Comparison of ENCODE assay signal across 16 cellular contexts in genomic region chr2:58862234-58862633, GRCh38.
A peak's percentile ranks its signal among the peaks of the same experiment; 100 is the strongest.
DNase-seq lines count a peak whose midpoint lies in the region; ATAC-seq and TF ChIP-seq lines count a peak whose summit lies in the region.
"Had no signal": no experiment of that assay in that cellular context is flagged by ENCODE, and none has a peak within 500 bp of the region (broad histone marks: within the 10 kb centered on the region; RNA-seq: fewer than 3 reads in every experiment).

No MANE protein-coding gene starts in this region.

- intact Hi-C loops in adrenal gland (cut with DNase I) = no loop called here

- no peak overlapping the region for H2AFZ ChIP-seq in OCI-LY3 (ENCODE audit: low read depth, low read length)

- peak overlapping the region; percentile 26 for H3K4me2 ChIP-seq in OCI-LY3 (ENCODE audit: low read length)

- H3K36me3 ChIP-seq in OCI-LY3 (replicated peaks; ENCODE audit: low read depth, low read length) = no peaks in the 10 kb centered on the region
- no peaks in the 10 kb centered on the region for H3K36me3 ChIP-seq in adrenal gland (replicated peaks in 1 of 2)
- H3K36me3 ChIP-seq: SJCRH30 had no signal

- no peak for TF ChIP-seq POLR2A in adrenal gland (IDR thresholded peaks at IDR 0.05)

- H3K4me1 ChIP-seq in OCI-LY3 (ENCODE audit: low read length) = peaks cover 55% of the 10 kb centered on the region
- H3K4me1 ChIP-seq in adrenal gland (replicated peaks in 1 of 2) = no peaks in the 10 kb centered on the region
- H3K4me1 ChIP-seq: SJCRH30 had no signal

- H3K27ac ChIP-seq in OCI-LY3 (ENCODE audit: low read length) (peak overlapping the region; percentile 30; the same call in 1 of the 2 replicates), adrenal gland (no peak overlapping the region)
- H3K27ac ChIP-seq: SJCRH30 had no signal

- no peak overlapping the region for H3K9ac ChIP-seq in OCI-LY3 (ENCODE audit: low read length)

- no peaks in the 10 kb centered on the region for H3K27me3 ChIP-seq in OCI-LY3 (ENCODE audit: low read depth, low read length)
- no peaks in the 10 kb centered on the region for H3K27me3 ChIP-seq in adrenal gland

- H3K79me2 ChIP-seq in OCI-LY3 (ENCODE audit: low read length) = no peaks in the 10 kb centered on the region

- DNase-seq in adrenal gland = no peak
- DNase-seq: activated CD8-positive, alpha-beta T cell treated with anti-CD3 and anti-CD28 coated beads for 36 hours; glutamatergic neuron; NCI-H1105; NCI-H345; SJCRH30; stimulated activated naive CD8-positive, alpha-beta T cell treated with anti-CD3 and anti-CD28 coated beads, Interleukin-15, Interleukin-2, amounts not matched to agents 100 U/mL and 50 U/mL, for 24 hours; T-helper 9 cell had no signal

- peak; percentile 33 for TF ChIP-seq CTCF in OCI-LY3 (IDR thresholded peaks at IDR 0.05; ENCODE audit: low read depth, low read length)
- TF ChIP-seq CTCF in adrenal gland (IDR thresholded peaks at IDR 0.05) = no peak

- H3K4me3 ChIP-seq in OCI-LY3 (ENCODE audit: low read length) = no peak overlapping the region
- H3K4me3 ChIP-seq in adrenal gland = no peak overlapping the region
- H3K4me3 ChIP-seq: SJCRH30 had no signal

- ATAC-seq in GM18502 (IDR thresholded peaks at IDR 0.05; ENCODE audit: poor library complexity, unreplicated experiment) (peak; percentile 54), GM21390 (IDR thresholded peaks at IDR 0.05; ENCODE audit: unreplicated experiment) (peak; percentile 42), HG03039 (IDR thresholded peaks at IDR 0.05; ENCODE audit: unreplicated experiment) (peak; percentile 36), GM18909 (IDR thresholded peaks at IDR 0.05; ENCODE audit: poor library complexity, unreplicated experiment) (no peak), GM21786 (IDR thresholded peaks at IDR 0.05; ENCODE audit: unreplicated experiment) (no peak), GM18867 (IDR thresholded peaks at IDR 0.05; ENCODE audit: unreplicated experiment) (no peak)
- ATAC-seq: activated CD8-positive, alpha-beta T cell treated with anti-CD3 and anti-CD28 coated beads for 36 hours; activated T-helper 17 cell treated with anti-CD3 and anti-CD28 coated beads, Interleukin-2, amount 50 U/mL, for 72 hours; stimulated activated naive CD8-positive, alpha-beta T cell treated with anti-CD3 and anti-CD28 coated beads, Interleukin-15, Interleukin-2, amounts not matched to agents 100 U/mL and 50 U/mL, for 24 hours had no signal

- 77 to 88% (median 82%) methylated on average over 3 of the region's 3 CpGs for WGBS in adrenal gland, 4 donors

- no peaks in the 10 kb centered on the region for H4K20me1 ChIP-seq in OCI-LY3 (ENCODE audit: insufficient read depth, low read length)

- H3K9me3 ChIP-seq in OCI-LY3 (ENCODE audit: insufficient read depth, low read length) (no peaks in the 10 kb centered on the region), adrenal gland (replicated peaks in 1 of 3) (no peaks in the 10 kb centered on the region)
- H3K9me3 ChIP-seq: SJCRH30 had no signal

Comparison
In these comparisons a context has a peak if more than half of its experiments do, and no peak if none do; other contexts are left out.
1. ATAC-seq: peak in GM18502 (single experiment), GM21390 (single experiment) and HG03039 (single experiment); none in GM18909 (single experiment), GM21786 (single experiment) and GM18867 (single experiment).